8 cellular contexts compared by ENCODE assay signal in genomic region chr7:5296627-5297226, GRCh38. TPM values are rescaled to one million over a fixed set of nuclear protein-coding genes. Genes with fewer than 3 reads are reported as not detected.
DNase-seq lines count a peak whose midpoint lies in the region; ATAC-seq and TF ChIP-seq lines count a peak whose summit lies in the region.

No MANE protein-coding gene starts in this region.

- TF ChIP-seq CTCF in activated B cell treated with CpG ODN at 0.5 μM for 24 hours (IDR thresholded peaks at IDR 0.05) = no peak
- no peak for TF ChIP-seq CTCF in heart left ventricle (IDR thresholded peaks at IDR 0.05)
- no peak for TF ChIP-seq CTCF in lower leg skin (IDR thresholded peaks at IDR 0.05)

- H3K4me3 Mint-ChIP-seq in activated B cell treated with CpG ODN at 0.5 μM for 24 hours = peak overlapping the region; percentile 81

- H3K27me3 Mint-ChIP-seq in activated B cell treated with CpG ODN at 0.5 μM for 24 hours = peaks cover 22% of the 10 kb centered on the region

- H3K36me3 ChIP-seq in heart left ventricle = no peaks in the 10 kb centered on the region

- POLR2A ChIA-PET in activated B cell treated with CpG ODN at 0.5 μM for 24 hours (lab: Charles Lee) = no interaction called here

- DNase-seq in activated B cell treated with CpG ODN at 0.5 μM for 24 hours = peak; percentile 43
- DNase-seq in dermis microvascular lymphatic vessel endothelial cell (ENCODE audit: low read depth in 2 of 2) = peak; percentile 9 to 64
- DNase-seq in stimulated activated CD4-positive, alpha-beta T cell treated with anti-CD3 and anti-CD28 coated beads, Interleukin-1b, Interleukin-23, amount 100 ng/mL, for 48 hours = peak; percentile 68
- no peak for DNase-seq in mucosa of gallbladder (ENCODE audit: low spot score)
- DNase-seq in heart left ventricle = no peak
- no peak for DNase-seq in lower leg skin (ENCODE audit: low spot score in 2 of 2)
- no peak for DNase-seq in KG1 (lab: John Stamatoyannopoulos, UW)

- WGBS in heart left ventricle, 4 donors = 20 to 22% (median 21%) methylated on average over 19 to 47 of the region's 47 CpGs; no CpG with 5 or more reads in 1 of the 4 donors
- 24 to 35% methylated on average over 18 to 19 of the region's 47 CpGs for WGBS in lower leg skin, 2 donors

- H3K27ac Mint-ChIP-seq in activated B cell treated with CpG ODN at 0.5 μM for 24 hours = no peak overlapping the region

- no peaks in the 10 kb centered on the region for H3K9me3 ChIP-seq in heart left ventricle

- peak; percentile 45 for ATAC-seq in HG02938 (IDR thresholded peaks at IDR 0.05; ENCODE audit: unreplicated experiment)
- peak; percentile 85 for ATAC-seq in activated B cell treated with CpG ODN at 0.5 μM for 24 hours (ENCODE audit: low read depth)
- no peak for ATAC-seq in heart left ventricle

- H3K27ac ChIP-seq in heart left ventricle = no peak overlapping the region

- H3K9me3 Mint-ChIP-seq in activated B cell treated with CpG ODN at 0.5 μM for 24 hours = peaks cover 4% of the 10 kb centered on the region

- H3K4me3 ChIP-seq in heart left ventricle (peak overlapping the region in 1 of 12 donors; percentile 30), lower leg skin (ENCODE audit: low read depth, poor library complexity, severe bottlenecking) (no peak overlapping the region)

- H3K4me1 ChIP-seq in heart left ventricle = peaks cover 0 to 6% (median 0%) of the 10 kb centered on the region in 12 donors

- no peaks in the 10 kb centered on the region for H3K36me3 Mint-ChIP-seq in activated B cell treated with CpG ODN at 0.5 μM for 24 hours (ENCODE audit: low read depth)

- H3K27me3 ChIP-seq in heart left ventricle = peaks cover 0 to 26% (median 4%) of the 10 kb centered on the region in 9 donors

- TF ChIP-seq POLR2A in heart left ventricle (IDR thresholded peaks at IDR 0.05) = no peak
- no peak for TF ChIP-seq POLR2A in lower leg skin (IDR thresholded peaks at IDR 0.05)

- H3K4me1 Mint-ChIP-seq in activated B cell treated with CpG ODN at 0.5 μM for 24 hours = peaks cover 12% of the 10 kb centered on the region

- CTCF ChIA-PET in activated B cell treated with CpG ODN at 0.5 μM for 24 hours (lab: Charles Lee) = no interaction called here

- intact Hi-C loops in activated B cell treated with CpG ODN at 0.5 μM for 24 hours (cut with micrococcal nuclease) (no loop called here), heart left ventricle (cut with DNase I) (no loop called here), lower leg skin (cut with DNase I; ENCODE audit: low total_unique reads) (no loop called here)

RNA-seq across cellular contexts. Expression of gene SLC29A4, which starts 14.0 kb away (rescaled TPM):
- 0.32 and 0.38 TPM in 2 replicates for total RNA-seq in activated B cell treated with CpG ODN at 0.5 μM for 24 hours
- 0.64 and 2.1 TPM in 2 replicates for total RNA-seq in dermis microvascular lymphatic vessel endothelial cell
- 6.0 TPM for total RNA-seq in mucosa of gallbladder
- total RNA-seq in heart left ventricle = 1 to 10 TPM; 1.6 to 7.3 (median 3.0) TPM
- polyA plus RNA-seq in heart left ventricle = 1 to 10 TPM; 4.7 to 5.2 TPM
- total RNA-seq in lower leg skin = 1 to 10 TPM; 1.5 to 8.9 (median 3.6) TPM

Comparison
In these comparisons a context has a peak if more than half of its experiments do, and no peak if none do; other contexts are left out.
1. ATAC-seq: peak in HG02938 (single experiment) and activated B cell treated with CpG ODN at 0.5 μM for 24 hours (single experiment); none in heart left ventricle (0 of 4).
2. DNase-seq: peak in activated B cell treated with CpG ODN at 0.5 μM for 24 hours (single experiment), dermis microvascular lymphatic vessel endothelial cell (2 of 2) and stimulated activated CD4-positive, alpha-beta T cell treated with anti-CD3 and anti-CD28 coated beads, Interleukin-1b, Interleukin-23, amount 100 ng/mL, for 48 hours (single experiment); none in mucosa of gallbladder (single experiment), heart left ventricle (0 of 5), lower leg skin (0 of 2) and KG1 (single experiment).